In genomic region chr13:98033277-98034247, GRCh38 we compare ENCODE assay signal across 9 cellular contexts.
DNase-seq lines count a peak whose midpoint lies in the region; ATAC-seq, FAIRE-seq and TF ChIP-seq lines count a peak whose summit lies in the region.
"Had no signal": no experiment of that assay in that cellular context is flagged by ENCODE, and none has a peak within 500 bp of the region (broad histone marks: within the 10 kb centered on the region; RNA-seq: fewer than 3 reads in every experiment).

No MANE protein-coding gene starts in this region.

- H2AFZ ChIP-seq in GM23338 = no peak overlapping the region
- H2AFZ ChIP-seq in hepatocyte = no peak overlapping the region

- peaks cover under 1% of the 10 kb centered on the region for H3K27me3 Mint-ChIP-seq in GM23338 (ENCODE audit: insufficient read depth, low read depth, poor library complexity)
- no peaks in the 10 kb centered on the region for H3K27me3 Mint-ChIP-seq in activated T-helper 2 cell treated with anti-CD3 and anti-CD28 coated beads, Interferon-gamma antibody, Interleukin-2, Interleukin-4, amounts not matched to agents 10 μg/mL and 5 μg/mL and 100 μg/mL, durations not matched to agents 14 hours and 24 hours and 36 hours (ENCODE audit: low read depth)

- H3K4me2 ChIP-seq in GM23338 = no peak overlapping the region
- peak overlapping the region; percentile 62 for H3K4me2 ChIP-seq in hepatocyte

- no peaks in the 10 kb centered on the region for H3K9me3 Mint-ChIP-seq in GM23338
- no peaks in the 10 kb centered on the region for H3K9me3 Mint-ChIP-seq in activated T-helper 2 cell treated with anti-CD3 and anti-CD28 coated beads, Interferon-gamma antibody, Interleukin-2, Interleukin-4, amounts not matched to agents 10 μg/mL and 5 μg/mL and 100 μg/mL, durations not matched to agents 14 hours and 24 hours and 36 hours

- no peak overlapping the region for H3K4me3 Mint-ChIP-seq in GM23338
- no peak overlapping the region for H3K4me3 Mint-ChIP-seq in activated T-helper 2 cell treated with anti-CD3 and anti-CD28 coated beads, Interferon-gamma antibody, Interleukin-2, Interleukin-4, amounts not matched to agents 10 μg/mL and 5 μg/mL and 100 μg/mL, durations not matched to agents 14 hours and 24 hours and 36 hours (ENCODE audit: low read depth)

- TF ChIP-seq CTCF in GM23338 (conservative IDR thresholded peaks at IDR 0.05; ENCODE audit: low read depth in 2 of 2) = peak; percentile 63
- TF ChIP-seq CTCF in hepatocyte (IDR thresholded peaks at IDR 0.05; ENCODE audit: poor library complexity) = peak; percentile 59

- DNase-seq in GM23338 (ENCODE audit: low spot score) (peak; percentile 72), SW480 (ENCODE audit: low spot score) (peak; percentile 61), hepatocyte (ENCODE audit: low spot score) (peak; percentile 68), T-helper 2 cell (no peak), 8988T (no peak)
- DNase-seq in activated T-helper 2 cell treated with anti-CD3 and anti-CD28 coated beads, Interferon-gamma antibody, Interleukin-2, Interleukin-4, amounts not matched to agents 10 μg/mL and 5 μg/mL and 100 μg/mL, durations not matched to agents 14 hours and 24 hours and 36 hours (ENCODE audit: low spot score) = no peak

- peak; percentile 80 for FAIRE-seq in A204.1 (lab: Jason Lieb, UNC)
- FAIRE-seq: islet of Langerhans had no signal

- H3K4me3 ChIP-seq in GM23338 = no peak overlapping the region
- no peak overlapping the region for H3K4me3 ChIP-seq in hepatocyte

- H3K9me2 ChIP-seq in GM23338 (ENCODE audit: insufficient read depth) = no peaks in the 10 kb centered on the region
- no peaks in the 10 kb centered on the region for H3K9me2 ChIP-seq in hepatocyte (replicated peaks; ENCODE audit: insufficient read depth)

- H3F3A ChIP-seq in GM23338 (replicated peaks; ENCODE audit: low read depth) = no peaks in the 10 kb centered on the region

- intact Hi-C loops in activated T-helper 2 cell treated with anti-CD3 and anti-CD28 coated beads, Interferon-gamma antibody, Interleukin-2, Interleukin-4, amounts not matched to agents 10 μg/mL and 5 μg/mL and 100 μg/mL, durations not matched to agents 14 hours and 24 hours and 36 hours (cut with micrococcal nuclease) = no loop called here

- H3K27me3 ChIP-seq in GM23338 (ENCODE audit: insufficient read depth) = no peaks in the 10 kb centered on the region
- H3K27me3 ChIP-seq in hepatocyte = no peaks in the 10 kb centered on the region

- peaks cover 4% of the 10 kb centered on the region; the same call in 1 of the 3 replicates for H3K4me1 Mint-ChIP-seq in GM23338
- H3K4me1 Mint-ChIP-seq in activated T-helper 2 cell treated with anti-CD3 and anti-CD28 coated beads, Interferon-gamma antibody, Interleukin-2, Interleukin-4, amounts not matched to agents 10 μg/mL and 5 μg/mL and 100 μg/mL, durations not matched to agents 14 hours and 24 hours and 36 hours (ENCODE audit: low read depth) = no peaks in the 10 kb centered on the region

- 41% methylated on average over 19 of the region's 19 CpGs for WGBS in hepatocyte (ENCODE audit: low lambda C conversion rate, missing lambda C conversion rate)

- H3K36me3 Mint-ChIP-seq in GM23338 (ENCODE audit: low read depth) = no peaks in the 10 kb centered on the region
- H3K36me3 Mint-ChIP-seq in activated T-helper 2 cell treated with anti-CD3 and anti-CD28 coated beads, Interferon-gamma antibody, Interleukin-2, Interleukin-4, amounts not matched to agents 10 μg/mL and 5 μg/mL and 100 μg/mL, durations not matched to agents 14 hours and 24 hours and 36 hours (ENCODE audit: low read depth) = no peaks in the 10 kb centered on the region

- H3K36me3 ChIP-seq in GM23338 (ENCODE audit: insufficient read depth) (no peaks in the 10 kb centered on the region), hepatocyte (replicated peaks; ENCODE audit: insufficient read depth, low read depth) (no peaks in the 10 kb centered on the region)

- no peaks in the 10 kb centered on the region for H3K9me3 ChIP-seq in hepatocyte (ENCODE audit: low read depth)

- H3K4me1 ChIP-seq in GM23338 (ENCODE audit: insufficient read depth) (no peaks in the 10 kb centered on the region), hepatocyte (ENCODE audit: insufficient read depth) (peaks cover 5% of the 10 kb centered on the region)

- H3K79me2 ChIP-seq in GM23338 (replicated peaks; ENCODE audit: insufficient read depth) (no peaks in the 10 kb centered on the region), hepatocyte (no peaks in the 10 kb centered on the region)

- H4K20me1 ChIP-seq in GM23338 (replicated peaks; ENCODE audit: insufficient read depth) (no peaks in the 10 kb centered on the region; the same call in 1 of the 2 replicates), hepatocyte (ENCODE audit: insufficient read depth, poor library complexity, severe bottlenecking) (no peaks in the 10 kb centered on the region)

- H3K27ac Mint-ChIP-seq in GM23338 = no peak overlapping the region
- H3K27ac Mint-ChIP-seq in activated T-helper 2 cell treated with anti-CD3 and anti-CD28 coated beads, Interferon-gamma antibody, Interleukin-2, Interleukin-4, amounts not matched to agents 10 μg/mL and 5 μg/mL and 100 μg/mL, durations not matched to agents 14 hours and 24 hours and 36 hours = no peak overlapping the region

- ATAC-seq in GM23338 (peak; percentile 64), HG02759 (IDR thresholded peaks at IDR 0.05; ENCODE audit: unreplicated experiment) (no peak)

- H3K27ac ChIP-seq in GM23338 (ENCODE audit: low read depth) (no peak overlapping the region), hepatocyte (no peak overlapping the region)

TF ChIP-seq in GM23338, 12 proteins besides CTCF, POLR2A, EP300 and RAD21 (continues in another document):
- TF ChIP-seq JUNB (IDR thresholded peaks at IDR 0.05; ENCODE audit: unreplicated experiment) = no peak
- TF ChIP-seq NANOG (IDR thresholded peaks at IDR 0.05; ENCODE audit: borderline replicate concordance) = no peak
- no peak for TF ChIP-seq STAT1 (IDR thresholded peaks at IDR 0.05; ENCODE audit: unreplicated experiment)
- TF ChIP-seq ZNF114 (CRISPR knock-in tag; IDR thresholded peaks at IDR 0.05) = no peak
- TF ChIP-seq ZNF462 (CRISPR knock-in tag; IDR thresholded peaks at IDR 0.05) = no peak
- no peak for TF ChIP-seq EZH2 (IDR thresholded peaks at IDR 0.05; ENCODE audit: low read depth, unreplicated experiment)
- no peak for TF ChIP-seq CREB1 (CRISPR knock-in tag; IDR thresholded peaks at IDR 0.05; ENCODE audit: low read depth)
- no peak for TF ChIP-seq EZH2phosphoT487 (IDR thresholded peaks at IDR 0.05; ENCODE audit: unreplicated experiment)
- no peak for TF ChIP-seq POLR2AphosphoS5 (IDR thresholded peaks at IDR 0.05; ENCODE audit: low read depth)
- TF ChIP-seq ZNF331 (CRISPR knock-in tag; IDR thresholded peaks at IDR 0.05; ENCODE audit: low read depth) = no peak

Comparison
In these comparisons a context has a peak if more than half of its experiments do, and no peak if none do; other contexts are left out.
1. DNase-seq: peak in GM23338 (single experiment), SW480 (single experiment) and hepatocyte (single experiment); none in T-helper 2 cell (0 of 5), 8988T (single experiment) and activated T-helper 2 cell treated with anti-CD3 and anti-CD28 coated beads, Interferon-gamma antibody, Interleukin-2, Interleukin-4, amounts not matched to agents 10 μg/mL and 5 μg/mL and 100 μg/mL, durations not matched to agents 14 hours and 24 hours and 36 hours (single experiment).